In the genomic region with DNA sequence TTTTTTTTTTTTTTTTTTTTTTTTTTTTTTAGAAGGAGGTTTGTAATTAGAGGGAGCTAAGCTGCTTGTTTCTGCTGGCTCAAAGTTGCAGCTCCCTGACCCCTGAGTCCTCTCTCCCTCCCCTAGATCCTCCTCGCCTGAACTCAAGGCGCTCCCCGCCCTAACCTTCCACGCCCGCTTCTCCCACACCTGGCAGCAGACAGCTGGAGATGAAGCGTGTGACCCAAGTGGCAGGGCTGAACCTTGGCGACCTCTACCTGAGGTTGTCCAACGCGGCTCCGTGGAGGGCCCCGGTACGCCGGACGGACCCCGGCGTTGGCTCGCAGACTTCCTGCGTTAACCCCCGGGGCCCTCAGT, we compare ENCODE assay signal across 11 cellular contexts. TPM values are rescaled to one million over a fixed set of nuclear protein-coding genes. Genes with fewer than 3 reads are reported as not detected.
DNase-seq lines count a peak whose midpoint lies in the region; ATAC-seq, FAIRE-seq and TF ChIP-seq lines count a peak whose summit lies in the region.
"Had no signal": no experiment of that assay in that cellular context is flagged by ENCODE, and none has a peak within 500 bp of the region (broad histone marks: within the 10 kb centered on the region; RNA-seq: fewer than 3 reads in every experiment).

No MANE protein-coding gene starts in this region.

- no peaks in the 10 kb centered on the region for H3K9me3 Mint-ChIP-seq in nephron

- no peak for ATAC-seq in GM18498 (IDR thresholded peaks at IDR 0.05; ENCODE audit: unreplicated experiment)

- peak overlapping the region; percentile 89 to 91 (median 90) for H3K4me3 Mint-ChIP-seq in nephron

- peak overlapping the region; percentile 93 for H3K4me2 ChIP-seq in fibroblast of lung (ENCODE audit: extremely low read depth, insufficient read depth, low read length)

- H3K27ac Mint-ChIP-seq in nephron: peak overlapping the region in 1 of 3 experiments; percentile 35

- TF ChIP-seq POLR2A in vagina (IDR thresholded peaks at IDR 0.05) (no peak), GM12891 (IDR thresholded peaks at IDR 0.05; ENCODE audit: low read depth, low read length) (no peak)

- no peaks in the 10 kb centered on the region for H3K36me3 ChIP-seq in fibroblast of lung (ENCODE audit: control insufficient read depth, insufficient read depth, low read length)
- no peaks in the 10 kb centered on the region for H3K36me3 ChIP-seq in vagina

- H2AFZ ChIP-seq in fibroblast of lung (ENCODE audit: low read length): peak overlapping the region; percentile 55

- peak overlapping the region; percentile 83 for H3K27ac ChIP-seq in fibroblast of lung (ENCODE audit: insufficient read depth, low read length)
- H3K27ac ChIP-seq in vagina: peak overlapping the region; percentile 72
- H3K27ac ChIP-seq: epithelial cell of prostate had no signal

- H3K9ac ChIP-seq in fibroblast of lung (ENCODE audit: insufficient read depth, low read length): peak overlapping the region; percentile 82

- no peaks in the 10 kb centered on the region for H3K36me3 Mint-ChIP-seq in nephron (ENCODE audit: low read depth)

- no peak for TF ChIP-seq CTCF in fibroblast of lung (conservative IDR thresholded peaks at IDR 0.05 in 1 of 2, IDR thresholded peaks at IDR 0.05 in 1 of 2; ENCODE audit: low read depth in 1 of 2, low read length in 2 of 2)
- TF ChIP-seq CTCF in nephron (IDR thresholded peaks at IDR 0.05; ENCODE audit: unreplicated experiment in 3 of 3): no peak
- no peak for TF ChIP-seq CTCF in vagina (IDR thresholded peaks at IDR 0.05)

- no peaks in the 10 kb centered on the region for H4K20me1 ChIP-seq in fibroblast of lung (ENCODE audit: control insufficient read depth, extremely low read depth, insufficient read depth, low read length)

- intact Hi-C loops in vagina (cut with DNase I): loop anchor here (10.0 kb wide), 1 partner anchor 172 kb away; no protein-coding TSS in a partner anchor

- H3K79me2 ChIP-seq in fibroblast of lung (ENCODE audit: control insufficient read depth, insufficient read depth, low read length): peaks cover 45% of the 10 kb centered on the region

- no peaks in the 10 kb centered on the region for H3K9me3 ChIP-seq in fibroblast of lung (ENCODE audit: control insufficient read depth, insufficient read depth, low read depth, low read length)
- no peaks in the 10 kb centered on the region for H3K9me3 ChIP-seq in vagina

- peaks cover 86% of the 10 kb centered on the region for H3K27me3 Mint-ChIP-seq in nephron (ENCODE audit: low read depth)

- H3K4me1 ChIP-seq in fibroblast of lung (ENCODE audit: control insufficient read depth, extremely low read depth, insufficient read depth, low read length) (peaks cover 16% of the 10 kb centered on the region), vagina (peaks cover 35% of the 10 kb centered on the region)

- peak; percentile 41 for DNase-seq in NCI-H748 treated with DMSO at 0.1 percent for 48 hours (lab: John Stamatoyannopoulos, UW)
- DNase-seq in NCI-H748 (lab: John Stamatoyannopoulos, UW; ENCODE audit: unreplicated experiment): no peak
- no peak for DNase-seq in fibroblast of lung (ENCODE audit: low read depth in 2 of 2)
- DNase-seq in vagina (ENCODE audit: extremely low spot score in 2 of 2): no peak
- DNase-seq in GM12891 (ENCODE audit: insufficient read length, low spot score): no peak
- no peak for DNase-seq in HPDE6-E6E7 (ENCODE audit: extremely low spot score)
- DNase-seq: AML-193 had no signal

- peak overlapping the region; percentile 66 to 98 (median 90) for H3K4me3 ChIP-seq in fibroblast of lung (replicated peaks in 1 of 4; ENCODE audit: control extremely low read depth in 1 of 4, insufficient read depth in 1 of 4, low read depth in 3 of 4, low read length in 4 of 4)
- H3K4me3 ChIP-seq in vagina: peak overlapping the region; percentile 62 to 64

- H3K27me3 ChIP-seq in fibroblast of lung (ENCODE audit: control insufficient read depth, insufficient read depth, low read length) (no peaks in the 10 kb centered on the region), vagina (no peaks in the 10 kb centered on the region)

- no peak for FAIRE-seq in GM12891 (lab: Jason Lieb, UNC)
- FAIRE-seq: GM18507 had no signal

- H3K4me1 Mint-ChIP-seq in nephron: peaks cover 12% of the 10 kb centered on the region

TF ChIP-seq in GM12891, 5 proteins besides CTCF, POLR2A, EP300 and RAD21:
- TF ChIP-seq SPI1 (IDR thresholded peaks at IDR 0.05; ENCODE audit: low read depth, low read length) (no peak), POU2F2 (IDR thresholded peaks at IDR 0.05; ENCODE audit: low read depth, low read length) (no peak), TAF1 (IDR thresholded peaks at IDR 0.05; ENCODE audit: low read depth, low read length) (no peak), PAX5 (IDR thresholded peaks at IDR 0.05; ENCODE audit: insufficient read depth, low read length, severe bottlenecking) (no peak), POLR2AphosphoS5 (IDR thresholded peaks at IDR 0.05; ENCODE audit: low read depth, low read length) (no peak)

RNA-seq across cellular contexts. Expression of a gene that starts 0.8 kb away (rescaled TPM):
- total RNA-seq in fibroblast of lung: 4.0 and 8.5 TPM in 2 replicates
- 12.8 and 17.6 TPM in 2 replicates for polyA plus RNA-seq in fibroblast of lung
- 7.2 and 13.2 TPM in 2 replicates for polyA plus RNA-seq in fibroblast of lung (2012)
- polyA minus RNA-seq in fibroblast of lung (ENCODE audit: low replicate concordance): 26.0 and 29.8 TPM in 2 replicates
- 2.7 TPM for total RNA-seq in vagina
- not detected for polyA plus RNA-seq in GM12891 (2012; ENCODE audit: low read depth, missing spikeins)
